ENCODE assay signal across 24 cellular contexts in the genomic region with DNA sequence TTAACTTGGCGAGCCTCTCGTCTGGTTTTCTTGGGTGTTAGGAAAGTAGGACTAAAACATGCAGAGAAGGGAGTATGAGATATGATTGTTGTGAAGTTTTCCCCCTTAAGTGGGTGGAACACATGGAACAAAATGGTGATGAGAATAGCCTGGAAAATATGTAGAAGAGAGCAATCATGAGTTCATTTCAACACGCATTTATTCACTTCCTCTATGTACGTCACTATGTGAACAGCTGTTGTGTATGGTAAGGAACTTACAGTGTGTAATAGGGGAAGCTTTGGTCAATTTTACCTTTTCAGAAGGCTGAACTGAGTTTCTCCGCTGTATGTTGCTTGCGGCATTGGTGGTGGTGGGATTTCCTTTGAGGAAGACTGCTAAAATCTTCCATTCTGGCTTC.
"Had no signal": no experiment of that assay in that cellular context is flagged by ENCODE, and none has a peak within 500 bp of the region (broad histone marks: within the 10 kb centered on the region; RNA-seq: fewer than 3 reads in every experiment).

No MANE protein-coding gene starts in this region.

- H3K4me3 ChIP-seq: coronary artery, hepatocyte, lower lobe of right lung, neural progenitor cell, thoracic aorta had no signal

- H3K4me1 ChIP-seq: lower lobe of right lung, neural progenitor cell had no signal

- H3K9me3 ChIP-seq: lower lobe of right lung, thoracic aorta had no signal

- H3K27me3 ChIP-seq: hepatocyte, neural progenitor cell had no signal

- H3K36me3 Mint-ChIP-seq: immature natural killer cell had no signal

- DNase-seq: activated CD4-positive, alpha-beta T cell treated with anti-CD3 and anti-CD28 coated beads for 4 hours; activated CD4-positive, alpha-beta T cell treated with anti-CD3 and anti-CD28 coated beads, Interleukin-2, amount 50 U/mL, for 48 hours; activated CD4-positive, CD25-positive, alpha-beta regulatory T cell; activated CD8-positive, alpha-beta memory T cell treated with anti-CD3 and anti-CD28 coated beads, Interleukin-2, amount 50 U/mL, for 48 hours; activated naive CD4-positive, alpha-beta T cell treated with Interleukin-2 at 50 U/mL for 16 hours; activated naive CD8-positive, alpha-beta T cell treated with anti-CD3 and anti-CD28 coated beads for 36 hours; activated T-cell treated with anti-CD3 and anti-CD28 coated beads, Interleukin-2, amount 50 U/mL, for 4 hours; amygdala; cerebellar nuclear complex; endodermal cell; foreskin fibroblast; immature natural killer cell; lower lobe of right lung; naive thymus-derived CD8-positive, alpha-beta T cell; retina; stimulated activated CD4-positive, alpha-beta T cell treated with anti-CD3 and anti-CD28 coated beads, Interleukin-4, amount 100 ng/mL, for 24 hours; stimulated activated naive CD4-positive, alpha-beta T cell treated with Interleukin-2 at 50 U/mL for 16 hours had no signal

- H3K27ac ChIP-seq: coronary artery, hepatocyte, lower lobe of right lung, neural progenitor cell, thoracic aorta had no signal

- ATAC-seq: activated T-cell treated with anti-CD3 and anti-CD28 coated beads, Interleukin-2, amount 50 U/mL, for 4 hours; left lobe of liver; lower lobe of right lung; naive thymus-derived CD8-positive, alpha-beta T cell had no signal

- H3K27ac Mint-ChIP-seq: activated naive CD8-positive, alpha-beta T cell treated with anti-CD3 and anti-CD28 coated beads for 36 hours; endodermal cell; immature natural killer cell; naive thymus-derived CD8-positive, alpha-beta T cell; neural progenitor cell; T-helper 1 cell treated with Interleukin-12 subunit alpha and Interleukin-12 subunit beta and Interleukin-4 antibody, amounts not matched to agents 30 μg/mL and 1 μg/mL, for 36 hours; type B pancreatic cell had no signal

- H3K9me3 Mint-ChIP-seq: activated naive CD8-positive, alpha-beta T cell treated with anti-CD3 and anti-CD28 coated beads for 36 hours; activated T-cell treated with anti-CD3 and anti-CD28 coated beads, Interleukin-2, amount 50 U/mL, for 4 hours; endodermal cell; immature natural killer cell; naive thymus-derived CD8-positive, alpha-beta T cell; neural progenitor cell; T-helper 1 cell treated with Interleukin-12 subunit alpha and Interleukin-12 subunit beta and Interleukin-4 antibody, amounts not matched to agents 30 μg/mL and 1 μg/mL, for 36 hours; type B pancreatic cell had no signal

- H3K4me1 Mint-ChIP-seq: activated naive CD8-positive, alpha-beta T cell treated with anti-CD3 and anti-CD28 coated beads for 36 hours; endodermal cell; immature natural killer cell; naive thymus-derived CD8-positive, alpha-beta T cell; neural progenitor cell had no signal

- H3K4me3 Mint-ChIP-seq: activated naive CD8-positive, alpha-beta T cell treated with anti-CD3 and anti-CD28 coated beads for 36 hours; activated T-cell treated with anti-CD3 and anti-CD28 coated beads, Interleukin-2, amount 50 U/mL, for 4 hours; endodermal cell; immature natural killer cell; naive thymus-derived CD8-positive, alpha-beta T cell; neural progenitor cell; T-helper 1 cell treated with Interleukin-12 subunit alpha and Interleukin-12 subunit beta and Interleukin-4 antibody, amounts not matched to agents 30 μg/mL and 1 μg/mL, for 36 hours; type B pancreatic cell had no signal

- H3K36me3 ChIP-seq: thoracic aorta had no signal

- H3K27me3 Mint-ChIP-seq: activated naive CD8-positive, alpha-beta T cell treated with anti-CD3 and anti-CD28 coated beads for 36 hours; naive thymus-derived CD8-positive, alpha-beta T cell; type B pancreatic cell had no signal
